Comparison of ENCODE assay signal across 8 cellular contexts in the genomic region with DNA sequence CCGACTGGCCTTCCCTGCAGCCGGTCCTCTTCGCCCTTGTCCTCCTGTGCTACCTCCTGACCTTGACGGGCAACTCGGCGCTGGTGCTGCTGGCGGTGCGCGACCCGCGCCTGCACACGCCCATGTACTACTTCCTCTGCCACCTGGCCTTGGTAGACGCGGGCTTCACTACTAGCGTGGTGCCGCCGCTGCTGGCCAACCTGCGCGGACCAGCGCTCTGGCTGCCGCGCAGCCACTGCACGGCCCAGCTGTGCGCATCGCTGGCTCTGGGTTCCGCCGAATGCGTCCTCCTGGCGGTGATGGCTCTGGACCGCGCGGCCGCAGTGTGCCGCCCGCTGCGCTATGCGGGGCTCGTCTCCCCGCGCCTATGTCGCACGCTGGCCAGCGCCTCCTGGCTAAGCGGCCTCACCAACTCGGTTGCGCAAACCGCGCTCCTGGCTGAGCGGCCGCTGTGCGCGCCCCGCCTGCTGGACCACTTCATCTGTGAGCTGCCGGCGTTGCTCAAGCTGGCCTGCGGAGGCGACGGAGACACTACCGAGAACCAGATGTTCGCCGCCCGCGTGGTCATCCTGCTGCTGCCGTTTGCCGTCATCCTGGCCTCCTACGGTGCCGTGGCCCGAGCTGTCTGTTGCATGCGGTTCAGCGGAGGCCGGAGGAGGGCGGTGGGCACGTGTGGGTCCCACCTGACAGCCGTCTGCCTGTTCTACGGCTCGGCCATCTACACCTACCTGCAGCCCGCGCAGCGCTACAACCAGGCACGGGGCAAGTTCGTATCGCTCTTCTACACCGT. TPM values are rescaled to one million over a fixed set of nuclear protein-coding genes. Genes with fewer than 3 reads are reported as not detected.
A peak's percentile ranks its signal among the peaks of the same experiment; 100 is the strongest.
DNase-seq lines count a peak whose midpoint lies in the region; TF ChIP-seq lines count a peak whose summit lies in the region.

No MANE protein-coding gene starts in this region.

- H3K27me3 ChIP-seq in brain microvascular endothelial cell (replicated peaks), result peaks cover 24% of the 10 kb centered on the region

- in situ Hi-C loops in brain microvascular endothelial cell (cut with HindIII; ENCODE audit: low pct_ligation_motif_present, low sequenced_read_pairs), result no loop called here

- H3K27ac ChIP-seq in brain microvascular endothelial cell, result no peak overlapping the region

- peak; percentile 60 for DNase-seq in EL
- DNase-seq in NCI-H2227 (lab: John Stamatoyannopoulos, UW; ENCODE audit: unreplicated experiment), result peak; percentile 72
- peak; percentile 66 for DNase-seq in brain microvascular endothelial cell
- peak; percentile 2 for DNase-seq in inferior parietal cortex (ENCODE audit: extremely low spot score)
- peak; percentile 41 for DNase-seq in stimulated activated CD4-positive, alpha-beta T cell treated with anti-CD3 and anti-CD28 coated beads, Interleukin-4, amount 100 ng/mL, for 1 hour
- DNase-seq in activated gamma-delta T cell treated with Interleukin-2 at 50 U/mL for 16 hours, result no peak
- DNase-seq in glomerular visceral epithelial cell (ENCODE audit: extremely low spot score), result no peak
- DNase-seq in H4 (ENCODE audit: low spot score), result no peak

- H3K36me3 ChIP-seq in brain microvascular endothelial cell (replicated peaks), result no peaks in the 10 kb centered on the region

- peak overlapping the region; percentile 46 for H3K4me3 ChIP-seq in brain microvascular endothelial cell (ENCODE audit: low read depth, low read length)

- TF ChIP-seq CTCF in brain microvascular endothelial cell (IDR thresholded peaks at IDR 0.05; ENCODE audit: low read depth, low read length, missing control alignments), result peak; percentile 60

RNA-seq across cellular contexts. Expression of a gene that starts 6.1 kb away (rescaled TPM):
- total RNA-seq in H4 (2014; rRNA removed; shearing (Covaris generic)), result 0.99 and 1.1 TPM in 2 replicates

RNA-seq across cellular contexts. Expression of a gene that starts 31.5 kb away (rescaled TPM):
- not detected in 2 replicates for total RNA-seq in H4 (2014; rRNA removed; shearing (Covaris generic))

Comparison
In these comparisons a context has a peak if more than half of its experiments do, and no peak if none do; other contexts are left out.
1. DNase-seq: peak in EL (single experiment), NCI-H2227 (single experiment), brain microvascular endothelial cell (single experiment), inferior parietal cortex (single experiment) and stimulated activated CD4-positive, alpha-beta T cell treated with anti-CD3 and anti-CD28 coated beads, Interleukin-4, amount 100 ng/mL, for 1 hour (single experiment); none in activated gamma-delta T cell treated with Interleukin-2 at 50 U/mL for 16 hours (single experiment), glomerular visceral epithelial cell (single experiment) and H4 (single experiment).